8 cellular contexts compared by ENCODE assay signal in the genomic region with DNA sequence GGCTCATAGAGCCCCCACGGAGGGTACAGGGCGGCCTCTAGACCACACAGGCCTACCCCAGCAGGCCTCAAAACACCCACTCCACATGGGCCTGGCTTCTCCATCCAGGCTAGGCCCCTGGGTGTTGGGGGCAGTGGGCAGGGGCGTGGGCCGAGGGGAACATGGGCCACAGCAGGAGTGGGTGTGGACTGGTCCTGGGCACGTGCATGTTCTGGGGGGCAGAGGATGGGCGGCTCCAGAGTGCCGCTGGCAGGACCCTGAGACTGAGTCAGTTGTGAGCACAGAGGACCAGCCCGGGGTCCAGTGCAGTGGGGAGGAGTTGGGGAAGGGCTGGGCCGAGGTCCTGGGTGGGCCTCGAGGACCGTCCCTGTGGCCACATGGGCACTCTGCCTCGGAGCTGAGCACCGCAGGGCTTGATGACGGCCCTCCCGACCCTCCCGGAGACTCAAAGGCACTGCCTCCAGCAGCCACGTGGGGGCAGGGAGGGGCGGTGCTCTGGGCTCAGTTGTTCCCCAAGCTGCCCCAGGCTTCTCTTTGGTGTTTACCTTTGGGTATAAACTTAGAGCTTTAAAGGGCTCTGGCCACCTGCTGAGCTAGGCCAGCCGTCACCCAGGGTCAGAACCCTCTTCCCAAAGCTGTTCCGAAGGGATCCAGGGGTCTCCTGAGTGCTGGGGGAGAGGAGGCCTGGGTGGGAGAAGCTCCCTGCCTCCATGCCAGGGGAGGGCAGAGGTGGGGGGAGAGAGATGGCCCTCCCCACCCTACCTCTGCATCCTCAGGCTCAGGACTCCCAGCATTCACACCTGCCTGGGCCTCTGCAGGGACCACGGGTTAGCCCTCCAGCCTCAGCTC.
A peak's percentile ranks its signal among the peaks of the same experiment; 100 is the strongest.
DNase-seq lines count a peak whose midpoint lies in the region; ATAC-seq and TF ChIP-seq lines count a peak whose summit lies in the region.

No MANE protein-coding gene starts in this region.

- intact Hi-C loops in Panc1 (cut with micrococcal nuclease; ENCODE audit: unreplicated experiment) (loop anchor here (5.0 to 10.0 kb wide), 2 partner anchors 79 to 117 kb away; partner anchors contain the start of gene FAAP20), posterior vena cava (cut with DNase I) (no loop called here)

- peaks cover 59% of the 10 kb centered on the region for H3K4me1 ChIP-seq in Panc1 (ENCODE audit: control insufficient read depth, insufficient read depth, low read length)

- POLR2A ChIA-PET in Panc1 (lab: Charles Lee), result interaction anchor here (0.6 to 0.7 kb wide), 3 partner anchors 115 to 1471 kb away, joined by 3 to 13 read pairs (median 6); no protein-coding TSS in a partner anchor

- ATAC-seq in Panc1 (peak; percentile 51), GM21786 (IDR thresholded peaks at IDR 0.05; ENCODE audit: unreplicated experiment) (no peak), GM18870 (IDR thresholded peaks at IDR 0.05; ENCODE audit: unreplicated experiment) (no peak)

- H3K4me3 ChIP-seq in Panc1 (ENCODE audit: low read depth in 2 of 2, low read length in 2 of 2), result no peak overlapping the region
- H3K4me3 ChIP-seq in fibroblast of pulmonary artery (replicated peaks; ENCODE audit: low read depth, low read length), result no peak overlapping the region

- BruUV-seq in Panc1 (replicated peaks; lab: Mats Ljungman, UMichigan), result no TSS peak

- H3K27ac ChIP-seq in Panc1 (ENCODE audit: low read length), result peak overlapping the region; percentile 88

- in situ Hi-C loops in Panc1 (cut with HindIII; ENCODE audit: low pct_unique_long_range_greater_than_20kb, low sequenced_read_pairs), result no loop called here

- DNase-seq in NCI-H524 (lab: John Stamatoyannopoulos, UW), result peak; percentile 40 to 74
- DNase-seq in NCI-H524 treated with DMSO at 0.1 percent for 48 hours (lab: John Stamatoyannopoulos, UW), result no peak
- DNase-seq in Panc1 (ENCODE audit: low read depth, low spot score), result no peak
- peak; percentile 41 to 44 for DNase-seq in activated T-helper 1 cell treated with anti-CD3 and anti-CD28 coated beads, Interleukin-2, amount 50 U/mL, for 16 hours (ENCODE audit: low read depth in 1 of 2, low spot score in 1 of 2)
- DNase-seq in fibroblast of pulmonary artery (ENCODE audit: low read depth), result peak; percentile 48
- DNase-seq in posterior vena cava (ENCODE audit: low spot score), result peak; percentile 92

- CTCF ChIA-PET in Panc1 (lab: Charles Lee), result interaction anchor here (1.0 to 1.2 kb wide), 2 partner anchors 71 to 117 kb away, joined by 3 to 4 read pairs; partner anchors contain the start of gene FAAP20

- H3K36me3 ChIP-seq in Panc1 (ENCODE audit: control insufficient read depth, insufficient read depth, low read length), result no peaks in the 10 kb centered on the region; the same call in 1 of the 2 replicates

- no peaks in the 10 kb centered on the region for H3K27me3 ChIP-seq in Panc1 (ENCODE audit: control insufficient read depth, insufficient read depth, low read length)

- no peak for TF ChIP-seq CTCF in Panc1 (IDR thresholded peaks at IDR 0.05)
- peak; percentile 39 for TF ChIP-seq CTCF in fibroblast of pulmonary artery (IDR thresholded peaks at IDR 0.05; ENCODE audit: low read length, missing control alignments)

- no peaks in the 10 kb centered on the region for H3K9me3 ChIP-seq in Panc1 (ENCODE audit: control insufficient read depth, insufficient read depth, low read depth, low read length)

Comparison
In these comparisons a context has a peak if more than half of its experiments do, and no peak if none do; other contexts are left out.
1. DNase-seq: peak in NCI-H524 (2 of 2), activated T-helper 1 cell treated with anti-CD3 and anti-CD28 coated beads, Interleukin-2, amount 50 U/mL, for 16 hours (2 of 2), fibroblast of pulmonary artery (single experiment) and posterior vena cava (single experiment); none in NCI-H524 treated with DMSO at 0.1 percent for 48 hours (single experiment) and Panc1 (single experiment).